ENCODE assay signal across 8 cellular contexts in the genomic region with DNA sequence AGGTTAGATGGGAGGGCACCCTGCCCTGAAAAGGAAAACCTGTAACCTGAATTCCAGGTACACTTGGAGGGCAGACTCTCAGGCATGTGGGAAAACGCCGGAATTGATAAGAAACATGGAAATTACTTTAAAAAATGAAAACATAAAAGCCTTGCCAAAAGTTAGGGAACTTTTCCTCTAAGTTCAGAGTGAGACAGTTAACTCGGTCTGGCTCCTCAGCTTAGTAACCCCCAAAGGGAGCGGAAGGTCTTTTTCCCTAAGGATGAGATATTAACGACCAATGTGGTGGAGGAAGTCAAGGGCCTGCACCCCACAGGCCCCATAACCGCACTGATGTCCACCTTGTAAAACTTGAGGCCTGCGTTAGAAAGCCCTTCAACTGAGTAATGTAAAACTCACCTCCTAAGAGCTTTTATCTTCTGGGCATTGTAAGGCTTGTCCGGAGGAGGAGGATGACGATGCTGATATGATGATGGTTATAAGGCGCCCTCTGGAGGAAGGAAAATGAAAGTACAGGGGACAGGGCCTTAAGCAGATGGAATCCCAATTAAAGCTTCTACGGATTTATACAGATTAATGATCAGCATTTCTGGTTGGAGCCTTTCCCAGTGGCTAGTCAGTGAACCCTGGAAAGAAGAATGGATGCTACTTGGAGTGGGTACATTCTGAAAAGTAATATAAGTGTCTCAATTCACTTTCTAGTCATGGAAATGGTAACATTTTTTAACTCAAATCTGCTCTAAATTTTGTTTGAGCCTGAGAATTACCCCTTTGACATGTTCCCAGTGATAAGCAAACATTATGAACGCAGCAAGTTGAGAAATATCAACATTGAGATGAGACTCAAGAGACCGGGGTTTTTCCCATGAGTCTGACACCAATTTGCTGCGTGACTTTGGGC. TPM values are rescaled to one million over a fixed set of nuclear protein-coding genes. Genes with fewer than 3 reads are reported as not detected.
DNase-seq lines count a peak whose midpoint lies in the region; ATAC-seq and TF ChIP-seq lines count a peak whose summit lies in the region.

No MANE protein-coding gene starts in this region.

- H3K4me3 ChIP-seq in adrenal gland = peak overlapping the region in 2 of 4 donors; percentile 21 to 47
- H3K4me3 ChIP-seq in left ventricle myocardium inferior = peak overlapping the region; percentile 69

- H3K4me1 ChIP-seq in adrenal gland (replicated peaks in 1 of 2) (peaks cover 5 to 11% of the 10 kb centered on the region in 2 donors), left ventricle myocardium inferior (peaks cover 41% of the 10 kb centered on the region)

- H3K27me3 ChIP-seq in adrenal gland (no peaks in the 10 kb centered on the region), left ventricle myocardium inferior (ENCODE audit: low read depth) (peaks cover 48% of the 10 kb centered on the region)

- DNase-seq in EL (peak; percentile 87), NCI-H69 (lab: John Stamatoyannopoulos, UW) (peak; percentile 92), adrenal gland (peak; percentile 49 to 79 (median 60)), left ventricle myocardium inferior (no peak), pulmonary artery endothelial cell (ENCODE audit: low read depth, low spot score) (peak; percentile 70), middle frontal gyrus (ENCODE audit: extremely low spot score, low spot score) (no peak)

- H3K27ac ChIP-seq in adrenal gland (peak overlapping the region in 3 of 5 donors; percentile 54 to 89 (median 75)), left ventricle myocardium inferior (replicated peaks) (peak overlapping the region; percentile 91)

- ATAC-seq in GM19467 (IDR thresholded peaks at IDR 0.05; ENCODE audit: unreplicated experiment) = peak; percentile 94
- peak; percentile 80 for ATAC-seq in HG03520 (IDR thresholded peaks at IDR 0.05; ENCODE audit: unreplicated experiment)

- intact Hi-C loops in adrenal gland (cut with DNase I) (no loop called here), left ventricle myocardium inferior (cut with micrococcal nuclease) (loop anchor here (5.0 kb wide), 1 partner anchor 98 kb away; no protein-coding TSS in a partner anchor)

- H3K9me3 ChIP-seq in adrenal gland (replicated peaks in 1 of 3) = no peaks in the 10 kb centered on the region
- H3K9me3 ChIP-seq in left ventricle myocardium inferior (replicated peaks) = no peaks in the 10 kb centered on the region

- 21 to 31% (median 27%) methylated on average over 14 of the region's 14 CpGs for WGBS in adrenal gland, 4 donors

- TF ChIP-seq CTCF in adrenal gland (IDR thresholded peaks at IDR 0.05) (peak; percentile 64 to 96 (median 83)), left ventricle myocardium inferior (IDR thresholded peaks at IDR 0.05; ENCODE audit: borderline replicate concordance) (peak; percentile 81)

- TF ChIP-seq POLR2A in adrenal gland (IDR thresholded peaks at IDR 0.05) = no peak

- H3K36me3 ChIP-seq in adrenal gland (replicated peaks in 1 of 2) (no peaks in the 10 kb centered on the region), left ventricle myocardium inferior (no peaks in the 10 kb centered on the region)

RNA-seq across cellular contexts. Expression of a gene that starts 0.7 kb away (rescaled TPM):
- total RNA-seq in adrenal gland = 100 to 1,000 TPM; 110 to 475 (median 189) TPM
- polyA plus RNA-seq in adrenal gland = 100 to 1,000 TPM in 2 of 3 donors, 10 to 100 TPM in 1; 74.6 to 168 (median 109) TPM
- total RNA-seq in left ventricle myocardium inferior = 96.6 TPM
- total RNA-seq in pulmonary artery endothelial cell = 13.6 and 19.1 TPM in 2 replicates

Comparison
In these comparisons a context has a peak if more than half of its experiments do, and no peak if none do; other contexts are left out.
1. DNase-seq: peak in EL (single experiment), NCI-H69 (single experiment), adrenal gland (7 of 7) and pulmonary artery endothelial cell (single experiment); none in left ventricle myocardium inferior (single experiment) and middle frontal gyrus (single experiment).